Comparison of ENCODE assay signal across 36 cellular contexts in the genomic region with DNA sequence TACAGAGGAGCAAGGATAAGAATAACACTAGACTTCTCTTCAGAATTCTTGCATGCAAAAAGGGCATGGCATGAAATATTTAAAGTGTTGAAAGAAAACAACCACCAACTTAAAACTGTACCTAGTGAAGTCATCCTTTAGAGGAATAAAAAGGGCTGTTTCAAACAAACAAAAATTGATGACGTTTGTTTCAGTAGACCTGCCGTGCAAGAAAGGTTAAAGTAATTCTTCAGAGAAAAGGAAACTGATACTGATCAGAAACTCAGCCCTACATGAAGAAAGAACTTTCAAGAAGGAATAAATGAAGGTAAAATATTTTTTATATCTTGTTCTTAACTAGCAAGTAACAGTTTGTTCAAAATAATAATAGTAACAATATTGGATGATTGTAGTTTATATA. TPM values are rescaled to one million over a fixed set of nuclear protein-coding genes. Genes with fewer than 3 reads are reported as not detected.
"Had no signal": no experiment of that assay in that cellular context is flagged by ENCODE, and none has a peak within 500 bp of the region (broad histone marks: within the 10 kb centered on the region; RNA-seq: fewer than 3 reads in every experiment).

No MANE protein-coding gene starts in this region.

- H3K9me3 ChIP-seq: ascending aorta, colonic mucosa, esophagus squamous epithelium, gastroesophageal sphincter, heart right ventricle had no signal

- H3K79me2 ChIP-seq: hepatocyte had no signal

- H3K27ac ChIP-seq: ascending aorta, breast epithelium, cardiac muscle cell, colonic mucosa, epithelial cell of prostate, esophagus squamous epithelium, gastroesophageal sphincter, heart right ventricle, hepatocyte had no signal

- H3K27ac Mint-ChIP-seq: activated CD4-positive, alpha-beta memory T cell treated with anti-CD3 and anti-CD28 coated beads for 36 hours; activated CD4-positive, alpha-beta T cell treated with anti-CD3 and anti-CD28 coated beads for 36 hours; activated CD4-positive, alpha-beta T cell treated with anti-CD3 and anti-CD28 coated beads, Interleukin-2, amount 10 ng/mL, durations not matched to agents 24 days and 14 days; activated CD8-positive, alpha-beta memory T cell treated with anti-CD3 and anti-CD28 coated beads, Interleukin-2, amount 10 ng/mL, durations not matched to agents 7 days and 5 days; activated CD8-positive, alpha-beta T cell treated with anti-CD3 and anti-CD28 coated beads, Interleukin-2, amount 10 ng/mL, durations not matched to agents 7 days and 5 days; activated naive CD4-positive, alpha-beta T cell treated with anti-CD3 and anti-CD28 coated beads, Interleukin-2, amount 10 ng/mL, durations not matched to agents 7 days and 5 days; activated naive CD4-positive, alpha-beta T cell treated with anti-CD3 and anti-CD28 coated beads, Interleukin-2, amount 50 U/mL, for 72 hours; activated naive CD8-positive, alpha-beta T cell treated with anti-CD3 and anti-CD28 coated beads, Interleukin-2, amount 10 ng/mL, durations not matched to agents 7 days and 5 days; activated T-cell treated with anti-CD3 and anti-CD28 coated beads, Interleukin-2, amount 50 U/mL, for 24 hours; activated T-helper 2 cell treated with anti-CD3 and anti-CD28 coated beads, Interferon-gamma antibody, Interleukin-2, Interleukin-4, amounts not matched to agents 10 μg/mL and 5 μg/mL and 100 μg/mL, durations not matched to agents 14 hours and 24 hours and 36 hours; brain; T-helper 17 cell had no signal

- H2AFZ ChIP-seq: hepatocyte had no signal

- H3K4me3 ChIP-seq: ascending aorta, breast epithelium, cardiac muscle cell, colonic mucosa, esophagus squamous epithelium, gastroesophageal sphincter, heart right ventricle, hepatocyte had no signal

- H3K9me3 Mint-ChIP-seq: activated CD4-positive, alpha-beta memory T cell treated with anti-CD3 and anti-CD28 coated beads for 36 hours; activated naive CD4-positive, alpha-beta T cell treated with anti-CD3 and anti-CD28 coated beads, Interleukin-2, amount 10 ng/mL, durations not matched to agents 7 days and 5 days; activated naive CD4-positive, alpha-beta T cell treated with anti-CD3 and anti-CD28 coated beads, Interleukin-2, amount 50 U/mL, for 72 hours; activated T-cell treated with anti-CD3 and anti-CD28 coated beads, Interleukin-2, amount 50 U/mL, for 24 hours; activated T-helper 2 cell treated with anti-CD3 and anti-CD28 coated beads, Interferon-gamma antibody, Interleukin-2, Interleukin-4, amounts not matched to agents 10 μg/mL and 5 μg/mL and 100 μg/mL, durations not matched to agents 14 hours and 24 hours and 36 hours had no signal

- H3K4me1 Mint-ChIP-seq: activated CD8-positive, alpha-beta memory T cell treated with anti-CD3 and anti-CD28 coated beads, Interleukin-2, amount 10 ng/mL, durations not matched to agents 7 days and 5 days; activated naive CD4-positive, alpha-beta T cell treated with anti-CD3 and anti-CD28 coated beads, Interleukin-2, amount 10 ng/mL, durations not matched to agents 7 days and 5 days; activated naive CD8-positive, alpha-beta T cell treated with anti-CD3 and anti-CD28 coated beads, Interleukin-2, amount 10 ng/mL, durations not matched to agents 7 days and 5 days; brain; T-helper 17 cell had no signal

- H3K4me3 Mint-ChIP-seq: activated CD4-positive, alpha-beta memory T cell treated with anti-CD3 and anti-CD28 coated beads for 36 hours; activated CD4-positive, alpha-beta T cell treated with anti-CD3 and anti-CD28 coated beads for 36 hours; activated CD4-positive, alpha-beta T cell treated with anti-CD3 and anti-CD28 coated beads, Interleukin-2, amount 10 ng/mL, durations not matched to agents 24 days and 14 days; activated CD8-positive, alpha-beta memory T cell treated with anti-CD3 and anti-CD28 coated beads, Interleukin-2, amount 10 ng/mL, durations not matched to agents 7 days and 5 days; activated CD8-positive, alpha-beta T cell treated with anti-CD3 and anti-CD28 coated beads, Interleukin-2, amount 10 ng/mL, durations not matched to agents 7 days and 5 days; activated naive CD4-positive, alpha-beta T cell treated with anti-CD3 and anti-CD28 coated beads, Interleukin-2, amount 10 ng/mL, durations not matched to agents 7 days and 5 days; activated naive CD8-positive, alpha-beta T cell treated with anti-CD3 and anti-CD28 coated beads, Interleukin-2, amount 10 ng/mL, durations not matched to agents 7 days and 5 days; activated T-cell treated with anti-CD3 and anti-CD28 coated beads, Interleukin-2, amount 50 U/mL, for 24 hours; brain; T-helper 17 cell had no signal

- H3K27me3 Mint-ChIP-seq: activated naive CD4-positive, alpha-beta T cell treated with anti-CD3 and anti-CD28 coated beads, Interleukin-2, amount 10 ng/mL, durations not matched to agents 7 days and 5 days had no signal

- H3K27me3 ChIP-seq: ascending aorta, colonic mucosa, gastroesophageal sphincter had no signal

- H3K4me2 ChIP-seq: hepatocyte had no signal

- DNase-seq: activated CD4-positive, alpha-beta memory T cell treated with anti-CD3 and anti-CD28 coated beads for 36 hours; activated CD4-positive, alpha-beta T cell treated with anti-CD3 and anti-CD28 coated beads for 36 hours; activated CD4-positive, alpha-beta T cell treated with anti-CD3 and anti-CD28 coated beads, Interleukin-2, amount 10 ng/mL, durations not matched to agents 24 days and 14 days; activated CD4-positive, CD25-positive, alpha-beta regulatory T cell; activated CD4-positive, CD25-positive, alpha-beta regulatory T cell treated with anti-CD3 and anti-CD28 coated beads, Interleukin-2, amount 50 U/mL, for 72 hours; activated CD8-positive, alpha-beta memory T cell treated with anti-CD3 and anti-CD28 coated beads, Interleukin-2, amount 10 ng/mL, durations not matched to agents 7 days and 5 days; activated CD8-positive, alpha-beta memory T cell treated with anti-CD3 and anti-CD28 coated beads, Interleukin-2, amount 50 U/mL, for 4 hours; activated CD8-positive, alpha-beta T cell treated with anti-CD3 and anti-CD28 coated beads, Interleukin-2, amount 10 ng/mL, durations not matched to agents 7 days and 5 days; activated effector memory CD4-positive, alpha-beta T cell treated with anti-CD3 and anti-CD28 coated beads, Interleukin-2, amount 50 U/mL, for 16 hours; activated naive CD4-positive, alpha-beta T cell; activated naive CD4-positive, alpha-beta T cell treated with anti-CD3 and anti-CD28 coated beads, Interleukin-2, amount 10 ng/mL, durations not matched to agents 7 days and 5 days; activated naive CD8-positive, alpha-beta T cell treated with anti-CD3 and anti-CD28 coated beads, Interleukin-2, amount 10 ng/mL, durations not matched to agents 7 days and 5 days; activated T-cell treated with anti-CD3 and anti-CD28 coated beads, Interleukin-2, amount 50 U/mL, for 24 hours; central memory CD4-positive, alpha-beta T cell; cerebellar nuclear complex; colonic mucosa; effector CD8-positive, alpha-beta T cell; esophagus squamous epithelium; foreskin melanocyte; heart right ventricle; T-helper 17 cell had no signal

- H3K36me3 Mint-ChIP-seq: activated CD4-positive, alpha-beta memory T cell treated with anti-CD3 and anti-CD28 coated beads for 36 hours; activated CD8-positive, alpha-beta memory T cell treated with anti-CD3 and anti-CD28 coated beads, Interleukin-2, amount 10 ng/mL, durations not matched to agents 7 days and 5 days; activated naive CD4-positive, alpha-beta T cell treated with anti-CD3 and anti-CD28 coated beads, Interleukin-2, amount 10 ng/mL, durations not matched to agents 7 days and 5 days; activated naive CD4-positive, alpha-beta T cell treated with anti-CD3 and anti-CD28 coated beads, Interleukin-2, amount 50 U/mL, for 72 hours; activated naive CD8-positive, alpha-beta T cell treated with anti-CD3 and anti-CD28 coated beads, Interleukin-2, amount 10 ng/mL, durations not matched to agents 7 days and 5 days; brain had no signal

- ATAC-seq: activated CD4-positive, alpha-beta T cell treated with anti-CD3 and anti-CD28 coated beads for 36 hours; activated CD8-positive, alpha-beta memory T cell treated with anti-CD3 and anti-CD28 coated beads, Interleukin-2, amount 10 ng/mL, durations not matched to agents 7 days and 5 days; activated CD8-positive, alpha-beta T cell treated with anti-CD3 and anti-CD28 coated beads, Interleukin-2, amount 10 ng/mL, durations not matched to agents 7 days and 5 days; activated naive CD4-positive, alpha-beta T cell treated with anti-CD3 and anti-CD28 coated beads, Interleukin-2, amount 50 U/mL, for 72 hours; gastroesophageal sphincter; heart right ventricle; T-helper 17 cell had no signal

- H3K4me1 ChIP-seq: ascending aorta, breast epithelium, colonic mucosa, gastroesophageal sphincter, heart right ventricle had no signal

- H3K36me3 ChIP-seq: ascending aorta, breast epithelium, cardiac muscle cell, colonic mucosa, esophagus squamous epithelium, gastroesophageal sphincter, heart right ventricle had no signal

RNA-seq across cellular contexts. Expression of a gene that starts 27.5 kb away (rescaled TPM):
- total RNA-seq: activated CD4-positive, alpha-beta memory T cell treated with anti-CD3 and anti-CD28 coated beads for 36 hours; activated CD4-positive, alpha-beta T cell treated with anti-CD3 and anti-CD28 coated beads for 36 hours; activated CD8-positive, alpha-beta memory T cell treated with anti-CD3 and anti-CD28 coated beads for 36 hours; activated CD8-positive, alpha-beta memory T cell treated with anti-CD3 and anti-CD28 coated beads, Interleukin-2, amount 10 ng/mL, durations not matched to agents 7 days and 5 days; activated CD8-positive, alpha-beta T cell treated with anti-CD3 and anti-CD28 coated beads, Interleukin-2, amount 10 ng/mL, durations not matched to agents 7 days and 5 days; activated naive CD8-positive, alpha-beta T cell treated with anti-CD3 and anti-CD28 coated beads, Interleukin-2, amount 10 ng/mL, durations not matched to agents 7 days and 5 days; activated T-helper 2 cell treated with anti-CD3 and anti-CD28 coated beads, Interferon-gamma antibody, Interleukin-2, Interleukin-4, amounts not matched to agents 10 μg/mL and 5 μg/mL and 100 μg/mL, durations not matched to agents 14 hours and 24 hours and 36 hours; ascending aorta; cardiac muscle cell; colonic mucosa; dermis microvascular lymphatic vessel endothelial cell; endothelial cell of umbilical vein; fibroblast of lung; fibroblast of villous mesenchyme; glomerular endothelial cell; hepatocyte; T-helper 17 cell had no signal
